ENCODE assay signal across 34 cellular contexts in the genomic region with DNA sequence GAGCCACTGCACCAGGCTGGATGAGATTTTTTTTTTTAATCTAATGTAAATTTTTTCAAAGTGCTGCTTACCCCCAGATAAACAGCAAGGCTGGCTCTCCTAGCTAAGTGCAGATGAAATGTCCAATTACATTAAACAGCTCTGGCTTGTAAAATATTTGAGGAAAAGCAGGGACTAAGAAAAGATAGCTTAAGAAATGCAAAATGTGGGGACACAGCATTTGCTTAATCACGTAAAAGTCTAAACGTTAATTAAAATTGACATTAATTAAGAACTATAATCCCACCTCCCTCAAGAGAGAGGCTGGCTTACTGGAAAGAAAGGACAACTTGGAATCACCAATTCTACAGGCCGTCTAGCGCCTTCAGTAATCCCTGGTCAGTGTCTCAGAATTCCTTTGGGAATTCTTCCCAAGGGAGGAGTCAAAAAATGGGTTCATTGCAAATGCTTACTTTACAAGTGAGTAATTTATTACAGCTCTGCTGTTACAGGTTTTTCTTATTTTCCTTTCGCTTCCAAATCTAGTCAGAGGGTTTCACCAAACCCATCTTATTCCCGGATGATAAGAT. TPM values are rescaled to one million over a fixed set of nuclear protein-coding genes. Genes with fewer than 3 reads are reported as not detected.
"Had no signal": no experiment of that assay in that cellular context is flagged by ENCODE, and none has a peak within 500 bp of the region (broad histone marks: within the 10 kb centered on the region; RNA-seq: fewer than 3 reads in every experiment).

No MANE protein-coding gene starts in this region.

- FAIRE-seq: colon, kidney, TTC549 had no signal

- H3K27ac ChIP-seq: adrenal gland, body of pancreas, gastrocnemius medialis, thyroid gland, upper lobe of left lung, VCaP had no signal

- H3K4me1 Mint-ChIP-seq: activated naive CD8-positive, alpha-beta T cell treated with anti-CD3 and anti-CD28 coated beads for 36 hours; naive thymus-derived CD8-positive, alpha-beta T cell; stimulated activated memory B cell treated with anti-CD40 and anti-IgM and Interleukin-4, amounts not matched to agents 10 μg/mL and 1 μg/mL and 100 μg/mL, for 72 hours had no signal

- H3K9me3 Mint-ChIP-seq: activated CD4-positive, alpha-beta memory T cell treated with anti-CD3 and anti-CD28 coated beads for 36 hours; activated naive CD4-positive, alpha-beta T cell treated with anti-CD3 and anti-CD28 coated beads for 36 hours; activated naive CD8-positive, alpha-beta T cell treated with anti-CD3 and anti-CD28 coated beads for 36 hours; activated T-helper 1 cell treated with anti-CD3 and anti-CD28 coated beads, Interleukin-12 subunit alpha, Interleukin-12 subunit beta, Interleukin-2, Interleukin-4 antibody, amounts not matched to agents 30 ng/mL and 10 ng/mL and 1 ng/mL, durations not matched to agents 14 hours and 24 hours and 36 hours; naive thymus-derived CD8-positive, alpha-beta T cell; neural crest cell; stimulated activated memory B cell treated with anti-CD40 and anti-IgM and Interleukin-4, amounts not matched to agents 10 μg/mL and 1 μg/mL and 100 μg/mL, for 72 hours; stimulated activated naive CD8-positive, alpha-beta T cell treated with anti-CD3 and anti-CD28 coated beads, Interleukin-15, amount 100 ng/mL, for 72 hours; T-helper 1 cell treated with Interleukin-12 subunit alpha and Interleukin-12 subunit beta and Interleukin-4 antibody, amounts not matched to agents 30 μg/mL and 1 μg/mL, for 36 hours had no signal

- H3K9me3 ChIP-seq: adrenal gland, body of pancreas, gastrocnemius medialis, thyroid gland, upper lobe of left lung had no signal

- H3K4me1 ChIP-seq: adrenal gland, body of pancreas, gastrocnemius medialis, thyroid gland, upper lobe of left lung had no signal

- H3K36me3 ChIP-seq: adrenal gland, gastrocnemius medialis, thyroid gland, upper lobe of left lung had no signal

- H3K4me3 Mint-ChIP-seq: activated CD4-positive, alpha-beta memory T cell treated with anti-CD3 and anti-CD28 coated beads for 36 hours; activated naive CD4-positive, alpha-beta T cell treated with anti-CD3 and anti-CD28 coated beads for 36 hours; activated naive CD8-positive, alpha-beta T cell treated with anti-CD3 and anti-CD28 coated beads for 36 hours; activated T-helper 1 cell treated with anti-CD3 and anti-CD28 coated beads, Interleukin-12 subunit alpha, Interleukin-12 subunit beta, Interleukin-2, Interleukin-4 antibody, amounts not matched to agents 30 ng/mL and 10 ng/mL and 1 ng/mL, durations not matched to agents 14 hours and 24 hours and 36 hours; naive thymus-derived CD8-positive, alpha-beta T cell; neural crest cell; stimulated activated memory B cell treated with anti-CD40 and anti-IgM and Interleukin-4, amounts not matched to agents 10 μg/mL and 1 μg/mL and 100 μg/mL, for 72 hours; stimulated activated naive CD8-positive, alpha-beta T cell treated with anti-CD3 and anti-CD28 coated beads, Interleukin-15, amount 100 ng/mL, for 72 hours; T-helper 1 cell treated with Interleukin-12 subunit alpha and Interleukin-12 subunit beta and Interleukin-4 antibody, amounts not matched to agents 30 μg/mL and 1 μg/mL, for 36 hours had no signal

- H3K4me3 ChIP-seq: adrenal gland, body of pancreas, gastrocnemius medialis, thyroid gland, upper lobe of left lung had no signal

- H3K27ac Mint-ChIP-seq: activated CD4-positive, alpha-beta memory T cell treated with anti-CD3 and anti-CD28 coated beads for 36 hours; activated naive CD4-positive, alpha-beta T cell treated with anti-CD3 and anti-CD28 coated beads for 36 hours; activated naive CD8-positive, alpha-beta T cell treated with anti-CD3 and anti-CD28 coated beads for 36 hours; activated T-helper 1 cell treated with anti-CD3 and anti-CD28 coated beads, Interleukin-12 subunit alpha, Interleukin-12 subunit beta, Interleukin-2, Interleukin-4 antibody, amounts not matched to agents 30 ng/mL and 10 ng/mL and 1 ng/mL, durations not matched to agents 14 hours and 24 hours and 36 hours; naive thymus-derived CD8-positive, alpha-beta T cell; stimulated activated memory B cell treated with anti-CD40 and anti-IgM and Interleukin-4, amounts not matched to agents 10 μg/mL and 1 μg/mL and 100 μg/mL, for 72 hours; stimulated activated naive CD8-positive, alpha-beta T cell treated with anti-CD3 and anti-CD28 coated beads, Interleukin-15, amount 100 ng/mL, for 72 hours; T-helper 1 cell treated with Interleukin-12 subunit alpha and Interleukin-12 subunit beta and Interleukin-4 antibody, amounts not matched to agents 30 μg/mL and 1 μg/mL, for 36 hours had no signal

- H3K27me3 Mint-ChIP-seq: stimulated activated memory B cell treated with anti-CD40 and anti-IgM and Interleukin-4, amounts not matched to agents 10 μg/mL and 1 μg/mL and 100 μg/mL, for 72 hours had no signal

- H3K36me3 Mint-ChIP-seq: activated CD4-positive, alpha-beta memory T cell treated with anti-CD3 and anti-CD28 coated beads for 36 hours; activated naive CD8-positive, alpha-beta T cell treated with anti-CD3 and anti-CD28 coated beads for 36 hours; naive thymus-derived CD8-positive, alpha-beta T cell; stimulated activated memory B cell treated with anti-CD40 and anti-IgM and Interleukin-4, amounts not matched to agents 10 μg/mL and 1 μg/mL and 100 μg/mL, for 72 hours had no signal

- DNase-seq: activated CD4-positive, alpha-beta memory T cell treated with anti-CD3 and anti-CD28 coated beads for 36 hours; activated CD4-positive, alpha-beta T cell treated with anti-CD3 and anti-CD28 coated beads for 48 hours; activated CD8-positive, alpha-beta memory T cell treated with anti-CD3 and anti-CD28 coated beads, Interleukin-2, amount 50 U/mL, for 4 hours; activated effector memory CD4-positive, alpha-beta T cell treated with anti-CD3 and anti-CD28 coated beads, Interleukin-2, amount 50 U/mL, for 16 hours; activated naive CD4-positive, alpha-beta T cell treated with anti-CD3 and anti-CD28 coated beads for 36 hours; activated naive CD8-positive, alpha-beta T cell treated with anti-CD3 and anti-CD28 coated beads for 36 hours; activated T-cell treated with anti-CD3 and anti-CD28 coated beads, Interleukin-2, amount 50 U/mL, for 1 hour; adrenal gland; aorta; body of pancreas; dermis blood vessel endothelial cell; effector CD8-positive, alpha-beta T cell; gastrocnemius medialis; glutamatergic neuron; kidney; left colon; mammary epithelial cell; naive thymus-derived CD8-positive, alpha-beta T cell; occipital lobe; right cardiac atrium; stimulated activated CD4-positive, alpha-beta T cell treated with anti-CD3 and anti-CD28 coated beads, Interleukin-1b, Interleukin-23, amount 100 ng/mL, for 48 hours; stimulated activated CD4-positive, alpha-beta T cell treated with anti-CD3 and anti-CD28 coated beads, Interleukin-4, amount 100 ng/mL, for 4 hours; stimulated activated CD8-positive, alpha-beta memory T cell treated with anti-CD3 and anti-CD28 coated beads, Interleukin-4, amount 100 ng/mL, for 48 hours; stimulated activated naive CD8-positive, alpha-beta T cell treated with anti-CD3 and anti-CD28 coated beads, Interleukin-15, amount 100 ng/mL, for 72 hours; T-helper 9 cell; thyroid gland; upper lobe of left lung had no signal

- H3K27me3 ChIP-seq: body of pancreas, gastrocnemius medialis, thyroid gland, upper lobe of left lung had no signal

RNA-seq across cellular contexts. Expression of gene MARCKS, which starts 13.6 kb away (rescaled TPM):
- polyA plus RNA-seq: naive thymus-derived CD8-positive, alpha-beta T cell had no signal
